8 cellular contexts compared by ENCODE assay signal in genomic region chr17:76452102-76452645, GRCh38. TPM values are rescaled to one million over a fixed set of nuclear protein-coding genes. Genes with fewer than 3 reads are reported as not detected.
DNase-seq lines count a peak whose midpoint lies in the region; ATAC-seq and TF ChIP-seq lines count a peak whose summit lies in the region.

No MANE protein-coding gene starts in this region.

- peaks cover 4% of the 10 kb centered on the region for H3K4me1 ChIP-seq in ovary (ENCODE audit: insufficient read depth)

- no peaks in the 10 kb centered on the region for H3K27me3 ChIP-seq in ovary

- peaks cover 25% of the 10 kb centered on the region for H3K4me1 Mint-ChIP-seq in T-helper 17 cell

- no peak overlapping the region for H3K27ac ChIP-seq in ovary

- intact Hi-C loops in ovary (cut with DNase I), result loop anchor here in 1 of 4 donors (10.0 kb wide), 1 partner anchor 47 kb away; no protein-coding TSS in a partner anchor

- H3K27me3 Mint-ChIP-seq in T-helper 17 cell, result no peaks in the 10 kb centered on the region

- H3K36me3 Mint-ChIP-seq in T-helper 17 cell (ENCODE audit: low read depth), result no peaks in the 10 kb centered on the region

- ATAC-seq in T-helper 17 cell, result peak; percentile 19
- no peak for ATAC-seq in HG03108 (IDR thresholded peaks at IDR 0.05; ENCODE audit: unreplicated experiment)

- peak overlapping the region; percentile 57 for H3K27ac Mint-ChIP-seq in T-helper 17 cell

- no peaks in the 10 kb centered on the region for H3K9me3 ChIP-seq in T-helper 17 cell (ENCODE audit: control insufficient read depth, low read length, poor library complexity, severe bottlenecking)
- no peaks in the 10 kb centered on the region for H3K9me3 ChIP-seq in ovary

- no peak for TF ChIP-seq CTCF in HFF-Myc (IDR thresholded peaks at IDR 0.05; ENCODE audit: low read depth, low read length, missing control alignments)
- TF ChIP-seq CTCF in fibroblast of mammary gland (conservative IDR thresholded peaks at IDR 0.05; ENCODE audit: control insufficient read depth, insufficient read depth, low read depth, low read length), result no peak
- TF ChIP-seq CTCF in ovary (IDR thresholded peaks at IDR 0.05), result no peak

- WGBS in ovary, 3 donors, result 0 to 2% (median 1%) methylated on average over 26 to 28 of the region's 28 CpGs

- H3K36me3 ChIP-seq in ovary, result no peaks in the 10 kb centered on the region

- DNase-seq in EL, result peak; percentile 28
- no peak for DNase-seq in HFF-Myc (ENCODE audit: extremely low read depth, low read depth)
- DNase-seq in T-helper 17 cell, result no peak
- DNase-seq in fibroblast of mammary gland (ENCODE audit: low read depth), result no peak
- DNase-seq in ovary, result no peak
- no peak for DNase-seq in HCEC 1CT
- no peak for DNase-seq in islet precursor cell

- TF ChIP-seq EP300 in ovary (IDR thresholded peaks at IDR 0.05), result no peak

- H3K4me3 ChIP-seq in HFF-Myc (replicated peaks; ENCODE audit: low read depth, low read length) (peak overlapping the region; percentile 66), fibroblast of mammary gland (ENCODE audit: control insufficient read depth, low read depth, low read length) (peak overlapping the region; percentile 73), ovary (peak overlapping the region; percentile 65)

- no peak for TF ChIP-seq POLR2A in ovary (IDR thresholded peaks at IDR 0.05)

- peak overlapping the region; percentile 87 for H3K4me3 Mint-ChIP-seq in T-helper 17 cell

RNA-seq across cellular contexts. Expression of gene UBE2O, which starts 0.8 kb away (rescaled TPM):
- total RNA-seq in T-helper 17 cell (10 to 100 TPM; 29.1 to 38.9 TPM), ovary (10 to 100 TPM; 11.3 to 37.2 (median 29.0) TPM)
- polyA plus RNA-seq in ovary, result 10 to 100 TPM in 1 of 2 donors, 1 to 10 TPM in 1; 8.3 to 15.4 TPM

RNA-seq across cellular contexts. Expression of gene AANAT, which starts 15.2 kb away (rescaled TPM):
- total RNA-seq in T-helper 17 cell, result not detected
- not detected for total RNA-seq in ovary
- not detected for polyA plus RNA-seq in ovary

RNA-seq across cellular contexts. Expression of gene RHBDF2, which starts 49.0 kb away (rescaled TPM):
- total RNA-seq in T-helper 17 cell (10 to 100 TPM; 38.3 to 48.7 TPM), ovary (10 to 100 TPM; 11.7 to 39.9 (median 26.1) TPM)
- 1 to 10 TPM; 3.3 to 8.8 TPM for polyA plus RNA-seq in ovary
